Comparison of ENCODE assay signal across 24 cellular contexts in the genomic region with DNA sequence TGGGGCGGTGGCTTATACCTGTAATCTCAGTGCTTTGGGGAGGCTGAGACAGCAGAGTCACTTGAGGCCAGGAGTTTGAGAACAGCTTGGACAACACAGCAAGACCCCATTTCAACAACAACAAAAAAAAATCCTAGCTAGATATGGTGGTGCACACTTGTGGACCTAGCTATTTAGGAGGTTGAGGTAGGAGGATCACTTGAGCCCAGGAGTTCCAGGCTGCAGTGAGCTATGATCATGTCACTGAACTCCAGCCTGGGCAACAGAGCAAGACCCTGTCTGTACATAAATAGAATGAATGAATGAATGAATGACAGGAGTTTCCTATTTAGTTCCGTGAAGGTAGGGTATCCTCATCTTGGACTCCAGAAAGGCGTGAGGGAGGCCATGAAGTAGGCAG.
"Had no signal": no experiment of that assay in that cellular context is flagged by ENCODE, and none has a peak within 500 bp of the region (broad histone marks: within the 10 kb centered on the region; RNA-seq: fewer than 3 reads in every experiment).

No MANE protein-coding gene starts in this region.

- H3K27me3 ChIP-seq: thyroid gland had no signal

- H3K27ac ChIP-seq: parathyroid adenoma, thyroid gland had no signal

- H3K36me3 ChIP-seq: thyroid gland had no signal

- ATAC-seq: naive thymus-derived CD8-positive, alpha-beta T cell; T-cell had no signal

- H3K36me3 Mint-ChIP-seq: activated naive CD8-positive, alpha-beta T cell treated with anti-CD3 and anti-CD28 coated beads, Interleukin-2, amount 10 ng/mL, durations not matched to agents 7 days and 5 days; mesothelial cell of epicardium had no signal

- H3K4me3 ChIP-seq: thyroid gland had no signal

- DNase-seq: activated CD4-positive, alpha-beta T cell treated with anti-CD3 and anti-CD28 coated beads for 1 hour; activated CD4-positive, alpha-beta T cell treated with anti-CD3 and anti-CD28 coated beads, Interleukin-2, amount 50 U/mL, for 4 hours; activated CD8-positive, alpha-beta memory T cell treated with anti-CD3 and anti-CD28 coated beads for 24 hours; activated CD8-positive, alpha-beta memory T cell treated with anti-CD3 and anti-CD28 coated beads, Interleukin-2, amount 50 U/mL, for 4 hours; activated naive CD4-positive, alpha-beta T cell; activated naive CD8-positive, alpha-beta T cell treated with anti-CD3 and anti-CD28 coated beads, Interleukin-2, amount 10 ng/mL, durations not matched to agents 7 days and 5 days; activated T-cell treated with anti-CD3 and anti-CD28 coated beads, Interleukin-2, amount 50 U/mL, for 24 hours; amniotic stem cell; cerebellar nuclear complex; cortex of kidney; erythroblast; foreskin fibroblast; left ventricle myocardium superior; mammary epithelial cell; naive thymus-derived CD8-positive, alpha-beta T cell; right cardiac atrium; stimulated activated CD4-positive, alpha-beta T cell treated with anti-CD3 and anti-CD28 coated beads, Interleukin-12 subunit alpha, Interleukin-12 subunit beta, amount 100 ng/mL, for 4 hours; T-cell; thyroid gland had no signal

- H3K9ac ChIP-seq: parathyroid adenoma had no signal

- H3K27ac Mint-ChIP-seq: activated naive CD8-positive, alpha-beta T cell treated with anti-CD3 and anti-CD28 coated beads, Interleukin-2, amount 10 ng/mL, durations not matched to agents 7 days and 5 days; activated T-cell treated with anti-CD3 and anti-CD28 coated beads, Interleukin-2, amount 50 U/mL, for 24 hours; activated T-helper 2 cell treated with anti-CD3 and anti-CD28 coated beads, Interferon-gamma antibody, Interleukin-2, Interleukin-4, amounts not matched to agents 10 μg/mL and 5 μg/mL and 100 μg/mL, durations not matched to agents 14 hours and 24 hours and 36 hours; mesothelial cell of epicardium; stimulated activated naive CD8-positive, alpha-beta T cell treated with anti-CD3 and anti-CD28 coated beads, Interleukin-15, Interleukin-2, amounts not matched to agents 100 ng/mL and 50 ng/mL, for 24 hours; T-cell; T-helper 2 cell treated with Interferon-gamma antibody and Interleukin-4, amounts not matched to agents 5 μg/mL and 100 μg/mL, for 36 hours had no signal

- H3K9me3 ChIP-seq: thyroid gland had no signal

- H3K4me3 Mint-ChIP-seq: activated naive CD8-positive, alpha-beta T cell treated with anti-CD3 and anti-CD28 coated beads, Interleukin-2, amount 10 ng/mL, durations not matched to agents 7 days and 5 days; activated T-cell treated with anti-CD3 and anti-CD28 coated beads, Interleukin-2, amount 50 U/mL, for 24 hours; mesothelial cell of epicardium; stimulated activated naive CD8-positive, alpha-beta T cell treated with anti-CD3 and anti-CD28 coated beads, Interleukin-15, Interleukin-2, amounts not matched to agents 100 ng/mL and 50 ng/mL, for 24 hours; T-helper 2 cell treated with Interferon-gamma antibody and Interleukin-4, amounts not matched to agents 5 μg/mL and 100 μg/mL, for 36 hours had no signal

- H3K9me3 Mint-ChIP-seq: activated naive CD8-positive, alpha-beta T cell treated with anti-CD3 and anti-CD28 coated beads, Interleukin-2, amount 10 ng/mL, durations not matched to agents 7 days and 5 days; activated T-cell treated with anti-CD3 and anti-CD28 coated beads, Interleukin-2, amount 50 U/mL, for 24 hours; activated T-helper 2 cell treated with anti-CD3 and anti-CD28 coated beads, Interferon-gamma antibody, Interleukin-2, Interleukin-4, amounts not matched to agents 10 μg/mL and 5 μg/mL and 100 μg/mL, durations not matched to agents 14 hours and 24 hours and 36 hours; mesothelial cell of epicardium; stimulated activated naive CD8-positive, alpha-beta T cell treated with anti-CD3 and anti-CD28 coated beads, Interleukin-15, Interleukin-2, amounts not matched to agents 100 ng/mL and 50 ng/mL, for 24 hours; T-cell; T-helper 2 cell treated with Interferon-gamma antibody and Interleukin-4, amounts not matched to agents 5 μg/mL and 100 μg/mL, for 36 hours had no signal

- H3K4me1 ChIP-seq: parathyroid adenoma had no signal

- H3K79me2 ChIP-seq: parathyroid adenoma had no signal
